6 cellular contexts compared by ENCODE assay signal in genomic region chr6:107161521-107161920, GRCh38.
"Had no signal": no experiment of that assay in that cellular context is flagged by ENCODE, and none has a peak within 500 bp of the region (broad histone marks: within the 10 kb centered on the region; RNA-seq: fewer than 3 reads in every experiment).

No MANE protein-coding gene starts in this region.

- DNase-seq: H7, HFFc6, KBM-7 had no signal

- H3K27me3 Mint-ChIP-seq: IgD-negative memory B cell had no signal

- H3K4me3 ChIP-seq: HAP-1 had no signal

- H3K9me3 ChIP-seq: HAP-1 had no signal

- H3K27ac ChIP-seq: HL-60 had no signal

- H3K9me3 Mint-ChIP-seq: HFFc6 had no signal

- H3K4me3 Mint-ChIP-seq: HFFc6, IgD-negative memory B cell had no signal

- H3K36me3 ChIP-seq: HAP-1 had no signal

- H3K27ac Mint-ChIP-seq: HFFc6, IgD-negative memory B cell had no signal
